Comparison of ENCODE assay signal across 8 cellular contexts in the genomic region with DNA sequence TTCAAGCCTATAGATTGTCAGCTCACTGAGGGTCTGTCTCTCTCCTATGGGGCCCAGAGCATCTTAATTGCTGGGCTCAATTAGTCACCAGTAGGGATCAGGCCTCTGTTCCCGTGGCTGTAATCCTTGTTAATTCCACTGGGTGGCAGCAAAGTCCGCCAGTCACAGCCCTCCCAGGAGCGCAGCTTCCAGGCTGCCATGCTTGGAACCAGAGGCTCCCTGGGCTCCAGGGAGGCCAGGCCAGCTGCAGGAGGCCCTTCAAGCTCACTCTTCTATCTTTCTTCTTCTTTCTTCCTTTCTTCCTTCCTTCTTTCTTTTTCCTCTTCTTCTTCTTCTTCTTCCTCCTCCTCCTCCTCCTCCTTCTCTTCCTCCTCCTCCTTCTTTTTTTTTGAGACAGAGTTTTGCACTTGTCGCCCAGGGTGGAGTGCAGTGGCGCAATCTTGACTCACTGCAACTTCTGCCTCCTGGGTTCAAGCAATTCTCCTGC. TPM values are rescaled to one million over a fixed set of nuclear protein-coding genes. Genes with fewer than 3 reads are reported as not detected.
DNase-seq lines count a peak whose midpoint lies in the region; ATAC-seq and TF ChIP-seq lines count a peak whose summit lies in the region.

No MANE protein-coding gene starts in this region.

- no peaks in the 10 kb centered on the region for H3K9me3 Mint-ChIP-seq in activated T-helper 17 cell treated with anti-CD3 and anti-CD28 coated beads, Interleukin-2, amount 50 U/mL, for 72 hours

- H3K4me1 Mint-ChIP-seq in activated T-helper 17 cell treated with anti-CD3 and anti-CD28 coated beads, Interleukin-2, amount 50 U/mL, for 72 hours: no peaks in the 10 kb centered on the region

- in situ Hi-C loops in transverse colon (cut with MboI; ENCODE audit: low pct_ligation_motif_present in 1 of 4, low pct_unique_long_range_greater_than_20kb in 1 of 4, low sequenced_read_pairs in 3 of 4): loop anchor here in 3 of 4 donors (5.0 kb wide), 3 partner anchors 63 to 73 kb away; no protein-coding TSS in a partner anchor

- no peak overlapping the region for H3K27ac ChIP-seq in transverse colon

- H3K27ac Mint-ChIP-seq in activated T-helper 17 cell treated with anti-CD3 and anti-CD28 coated beads, Interleukin-2, amount 50 U/mL, for 72 hours: no peak overlapping the region

- TF ChIP-seq CTCF in fibroblast of villous mesenchyme (IDR thresholded peaks at IDR 0.05; ENCODE audit: insufficient read depth, low read depth, low read length) (peak; percentile 88), omental fat pad (IDR thresholded peaks at IDR 0.05) (peak in 2 of 3 donors; percentile 54 to 89), transverse colon (IDR thresholded peaks at IDR 0.05) (peak; percentile 93 to 96 (median 94))

- ATAC-seq in activated T-helper 17 cell treated with anti-CD3 and anti-CD28 coated beads, Interleukin-2, amount 50 U/mL, for 72 hours (replicated peaks): peak; percentile 99
- peak; percentile 91 for ATAC-seq in omental fat pad (ENCODE audit: low FRiP score)

- H3K36me3 Mint-ChIP-seq in activated T-helper 17 cell treated with anti-CD3 and anti-CD28 coated beads, Interleukin-2, amount 50 U/mL, for 72 hours (ENCODE audit: low read depth): no peaks in the 10 kb centered on the region

- no peaks in the 10 kb centered on the region for H3K27me3 ChIP-seq in transverse colon

- H3K27me3 Mint-ChIP-seq in activated T-helper 17 cell treated with anti-CD3 and anti-CD28 coated beads, Interleukin-2, amount 50 U/mL, for 72 hours: peaks cover 7% of the 10 kb centered on the region

- TF ChIP-seq EP300 in transverse colon (IDR thresholded peaks at IDR 0.05; ENCODE audit: low read depth): no peak

- H3K4me3 Mint-ChIP-seq in activated T-helper 17 cell treated with anti-CD3 and anti-CD28 coated beads, Interleukin-2, amount 50 U/mL, for 72 hours: no peak overlapping the region

- no peak for TF ChIP-seq POLR2A in transverse colon (IDR thresholded peaks at IDR 0.05)

- H3K9me3 ChIP-seq in transverse colon: no peaks in the 10 kb centered on the region

- peak; percentile 55 for DNase-seq in NK-92 treated with Interleukin-12 subunit alpha and Interleukin-12 subunit beta, amount 100 ng/mL, for 24 hours (lab: John Stamatoyannopoulos, UW)
- DNase-seq in NK-92 (lab: John Stamatoyannopoulos, UW; ENCODE audit: unreplicated experiment): no peak
- DNase-seq in LoVo (ENCODE audit: low spot score): peak; percentile 86
- peak; percentile 91 for DNase-seq in RPMI8226
- DNase-seq in fibroblast of villous mesenchyme (ENCODE audit: low read depth): peak; percentile 78
- peak; percentile 66 for DNase-seq in omental fat pad (ENCODE audit: low spot score)
- peak; percentile 82 for DNase-seq in transverse colon

- no peaks in the 10 kb centered on the region for H3K4me1 ChIP-seq in transverse colon

- 37 to 40% methylated on average over 5 of the region's 5 CpGs for WGBS in transverse colon (ENCODE audit: low coverage in 1 of 2), 2 donors

- no peaks in the 10 kb centered on the region for H3K36me3 ChIP-seq in transverse colon

- H3K4me3 ChIP-seq in fibroblast of villous mesenchyme (ENCODE audit: low read depth, low read length): no peak overlapping the region
- H3K4me3 ChIP-seq in transverse colon: no peak overlapping the region

- intact Hi-C loops in transverse colon (cut with DNase I; ENCODE audit: low total_unique reads): loop anchor here (2.0 kb wide), 1 partner anchor 66 kb away; no protein-coding TSS in a partner anchor

RNA-seq across cellular contexts. Expression of gene RNU5B-1, which starts 14.4 kb away (rescaled TPM):
- total RNA-seq in activated T-helper 17 cell treated with anti-CD3 and anti-CD28 coated beads, Interleukin-2, amount 50 U/mL, for 72 hours: 10 to 100 TPM in 1 of 2 donors, not detected in 1; 14.1 TPM
- not detected in 2 replicates for total RNA-seq in fibroblast of villous mesenchyme
- total RNA-seq in omental fat pad: not detected
- total RNA-seq in transverse colon: not detected

RNA-seq across cellular contexts. Expression of gene RNU5A-1, which starts 23.1 kb away (rescaled TPM):
- total RNA-seq in activated T-helper 17 cell treated with anti-CD3 and anti-CD28 coated beads, Interleukin-2, amount 50 U/mL, for 72 hours: not detected
- not detected in 2 replicates for total RNA-seq in fibroblast of villous mesenchyme
- total RNA-seq in omental fat pad: not detected
- not detected for total RNA-seq in transverse colon

RNA-seq across cellular contexts. Expression of gene PARP16, which starts 32.2 kb away (rescaled TPM):
- total RNA-seq in activated T-helper 17 cell treated with anti-CD3 and anti-CD28 coated beads, Interleukin-2, amount 50 U/mL, for 72 hours: 10 to 100 TPM; 19.8 to 22.0 TPM
- 3.0 and 4.5 TPM in 2 replicates for total RNA-seq in fibroblast of villous mesenchyme
- 10 to 100 TPM in 1 of 4 donors, 1 to 10 TPM in 3; 5.6 to 11.0 (median 7.5) TPM for total RNA-seq in omental fat pad
- total RNA-seq in transverse colon: 10 to 100 TPM in 1 of 4 donors, 1 to 10 TPM in 3; 4.6 to 11.5 (median 7.5) TPM

RNA-seq across cellular contexts. Expression of gene IGDCC3, which starts 58.9 kb away (rescaled TPM):
- not detected for total RNA-seq in activated T-helper 17 cell treated with anti-CD3 and anti-CD28 coated beads, Interleukin-2, amount 50 U/mL, for 72 hours
- under 0.01 TPM in 2 replicates for total RNA-seq in fibroblast of villous mesenchyme
- total RNA-seq in omental fat pad: not detected
- not detected for total RNA-seq in transverse colon
